8 cellular contexts compared by ENCODE assay signal in genomic region chr17:10198509-10199249, GRCh38. TPM values are rescaled to one million over a fixed set of nuclear protein-coding genes. Genes with fewer than 3 reads are reported as not detected.
A peak's percentile ranks its signal among the peaks of the same experiment; 100 is the strongest.
DNase-seq lines count a peak whose midpoint lies in the region; ATAC-seq, FAIRE-seq and TF ChIP-seq lines count a peak whose summit lies in the region.

Gene GAS7, minus strand, starts transcription at chr17:10198606.

- H3K27me3 ChIP-seq in pancreas: peaks cover 0 to 5% (median 0%) of the 10 kb centered on the region in 4 donors

- DNase-seq in GM18507 (ENCODE audit: extremely low spot score, insufficient read length, low read depth) (peak; percentile 54), HTR-8/SVneo (ENCODE audit: insufficient read length, low spot score) (peak; percentile 68), Right ventricle myocardium inferior (ENCODE audit: missing footprints) (peak; percentile 90), pancreas (peak in 4 of 6 donors; percentile 35 to 73 (median 54)), inferior parietal cortex (ENCODE audit: extremely low spot score) (no peak), dermis blood vessel endothelial cell (no peak), NCI-H446 treated with DMSO at 0.1 percent for 48 hours (lab: John Stamatoyannopoulos, UW) (no peak)
- peak; percentile 3 for DNase-seq in activated effector memory CD4-positive, alpha-beta T cell treated with Interleukin-2 at 50 U/mL for 16 hours

- no peak for TF ChIP-seq CTCF in pancreas (IDR thresholded peaks at IDR 0.05)

- WGBS in pancreas, 2 donors: 1 to 2% methylated on average over 45 to 86 of the region's 86 CpGs

- H3K4me3 ChIP-seq in pancreas: peak within 1 kb of the TSS; percentile 31 to 53 (median 42)

- H3K27ac ChIP-seq in pancreas: no peak within 1 kb of the TSS

- no peaks in the 10 kb centered on the region for H3K9me3 ChIP-seq in pancreas

- no peaks in the 10 kb centered on the region for H3K36me3 ChIP-seq in pancreas

- H3K4me1 ChIP-seq in pancreas: no peaks in the 10 kb centered on the region

- intact Hi-C loops in Right ventricle myocardium inferior (cut with DNase I) (no loop called here), pancreas (cut with DNase I) (no loop called here)

- FAIRE-seq in GM18507 (lab: Jason Lieb, UNC): peak; percentile 58
- FAIRE-seq in HTR-8/SVneo (lab: Jason Lieb, UNC): no peak
- FAIRE-seq in pancreas (lab: Jason Lieb, UNC): no peak

- ATAC-seq in Right ventricle myocardium inferior (peak; percentile 73), pancreas (peak in 3 of 4 donors; percentile 56 to 81 (median 76))

RNA-seq across cellular contexts. Expression of gene GAS7, which starts in this region (rescaled TPM):
- total RNA-seq in Right ventricle myocardium inferior: 90.5 TPM
- total RNA-seq in pancreas: 10 to 100 TPM in 3 of 6 donors, 1 to 10 TPM in 3; 2.0 to 22.9 (median 7.1) TPM
- polyA plus RNA-seq in pancreas: 1 to 10 TPM; 1.9 to 4.0 TPM
- 4.8 and 6.7 TPM in 2 replicates for total RNA-seq in dermis blood vessel endothelial cell

Comparison
In these comparisons a context has a peak if more than half of its experiments do, and no peak if none do; other contexts are left out.
1. DNase-seq: peak in GM18507 (single experiment), HTR-8/SVneo (single experiment), activated effector memory CD4-positive, alpha-beta T cell treated with Interleukin-2 at 50 U/mL for 16 hours (single experiment), Right ventricle myocardium inferior (single experiment) and pancreas (4 of 6); none in inferior parietal cortex (single experiment), dermis blood vessel endothelial cell (single experiment) and NCI-H446 treated with DMSO at 0.1 percent for 48 hours (single experiment).